8 cellular contexts compared by ENCODE assay signal in the genomic region with DNA sequence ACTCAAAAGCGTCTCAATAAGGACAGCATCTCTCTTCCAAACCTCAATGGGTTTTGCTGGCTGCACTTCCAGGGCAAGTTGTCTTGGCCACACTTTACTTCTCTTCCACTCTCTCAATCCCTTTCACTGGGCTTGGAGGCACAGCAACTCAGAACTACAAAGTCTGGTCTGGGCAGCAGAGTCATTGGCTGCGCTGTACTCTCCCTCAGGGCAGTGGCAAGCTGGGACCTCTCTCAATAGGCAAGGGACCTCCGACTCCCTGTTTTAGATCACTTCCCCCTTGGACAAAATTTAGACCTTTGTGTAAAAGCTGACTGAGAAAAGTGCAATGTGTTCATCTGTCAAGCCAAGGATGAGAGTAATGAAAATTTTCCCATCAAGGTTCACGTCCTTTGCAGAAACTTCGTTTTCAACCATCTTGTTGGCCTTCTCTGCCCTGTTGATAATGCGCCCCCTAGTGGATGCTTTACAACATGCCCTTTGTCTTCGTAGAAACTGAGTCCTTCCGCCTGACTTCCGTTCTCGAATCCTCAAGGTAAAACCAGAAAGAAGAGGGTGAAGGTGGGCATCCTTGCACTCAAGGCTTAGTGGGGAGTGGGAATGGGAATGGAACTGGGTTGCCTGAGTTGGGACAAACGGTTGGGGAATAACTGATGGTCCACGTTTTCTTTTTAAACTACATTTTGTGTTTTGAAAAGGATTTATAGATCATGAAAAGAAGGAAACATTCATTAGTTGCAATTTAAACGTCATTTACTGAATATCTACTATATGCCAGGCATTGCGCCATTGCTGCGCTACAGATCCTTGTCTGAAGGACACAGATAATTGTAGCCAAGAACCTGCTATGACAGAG.
DNase-seq lines count a peak whose midpoint lies in the region; ATAC-seq and TF ChIP-seq lines count a peak whose summit lies in the region.

No MANE protein-coding gene starts in this region.

- in situ Hi-C loops in GM13976 (cut with MboI; ENCODE audit: low sequenced_read_pairs, unreplicated experiment): no loop called here

- ATAC-seq in GM21423 (IDR thresholded peaks at IDR 0.05; ENCODE audit: unreplicated experiment) (no peak), GM18517 (IDR thresholded peaks at IDR 0.05; ENCODE audit: unreplicated experiment) (no peak)

- H3K36me3 Mint-ChIP-seq in activated CD4-positive, alpha-beta memory T cell treated with anti-CD3 and anti-CD28 coated beads for 36 hours: peaks cover 8% of the 10 kb centered on the region

- intact Hi-C loops in activated CD4-positive, alpha-beta memory T cell treated with anti-CD3 and anti-CD28 coated beads for 36 hours (cut with micrococcal nuclease): loop anchor here (1.0 to 5.0 kb wide), 6 partner anchors 104 to 312 kb away; no protein-coding TSS in a partner anchor

- TF ChIP-seq CTCF in AG04449 (IDR thresholded peaks at IDR 0.05; ENCODE audit: insufficient read depth, low read length, missing control alignments): peak; percentile 20
- peak; percentile 56 for TF ChIP-seq CTCF in GM13976 (IDR thresholded peaks at IDR 0.05; ENCODE audit: borderline replicate concordance, control extremely low read depth, extremely low read depth, insufficient read depth, missing control alignments)
- peak; percentile 54 for TF ChIP-seq CTCF in fibroblast of the aortic adventitia (IDR thresholded peaks at IDR 0.05; ENCODE audit: insufficient read depth, low read length)

- POLR2A ChIA-PET in AG04449 (lab: Yijun Ruan, JAX): no interaction called here
- POLR2A ChIA-PET in activated CD4-positive, alpha-beta memory T cell treated with anti-CD3 and anti-CD28 coated beads for 36 hours (lab: Charles Lee): interaction anchor here (0.9 kb wide), 1 partner anchor 92 kb away, joined by 3 read pairs; no protein-coding TSS in a partner anchor

- H3K4me3 ChIP-seq in AG04449 (ENCODE audit: low read depth, low read length): no peak overlapping the region
- H3K4me3 ChIP-seq in fibroblast of the aortic adventitia (ENCODE audit: low read depth, low read length): no peak overlapping the region

- no peaks in the 10 kb centered on the region for H3K27me3 Mint-ChIP-seq in activated CD4-positive, alpha-beta memory T cell treated with anti-CD3 and anti-CD28 coated beads for 36 hours

- H3K9me3 Mint-ChIP-seq in activated CD4-positive, alpha-beta memory T cell treated with anti-CD3 and anti-CD28 coated beads for 36 hours: peaks cover 20% of the 10 kb centered on the region

- DNase-seq in AG04449 (ENCODE audit: low read depth, low spot score) (no peak), GM13976 (ENCODE audit: low spot score) (peak; percentile 18), NCI-H345 (lab: John Stamatoyannopoulos, UW) (peak; percentile 45), fibroblast of the aortic adventitia (ENCODE audit: low read depth) (no peak), pons (ENCODE audit: low spot score) (peak; percentile 64)
- DNase-seq in activated CD4-positive, alpha-beta memory T cell treated with anti-CD3 and anti-CD28 coated beads for 36 hours: peak; percentile 68

- CTCF ChIA-PET in AG04449 (lab: Yijun Ruan, JAX): interaction anchor here (0.7 to 2.9 kb wide), 3 partner anchors 8 to 29 kb away, joined by 3 to 11 read pairs (median 3); no protein-coding TSS in a partner anchor
- CTCF ChIA-PET in activated CD4-positive, alpha-beta memory T cell treated with anti-CD3 and anti-CD28 coated beads for 36 hours (lab: Charles Lee): interaction anchor here (0.7 to 2.4 kb wide), 33 partner anchors 8 to 313 kb away, joined by 3 to 14 read pairs (median 4); no protein-coding TSS in a partner anchor

- no peak overlapping the region for H3K4me3 Mint-ChIP-seq in activated CD4-positive, alpha-beta memory T cell treated with anti-CD3 and anti-CD28 coated beads for 36 hours

- no peak overlapping the region for H3K27ac Mint-ChIP-seq in activated CD4-positive, alpha-beta memory T cell treated with anti-CD3 and anti-CD28 coated beads for 36 hours

- peaks cover 72% of the 10 kb centered on the region for H3K4me1 Mint-ChIP-seq in activated CD4-positive, alpha-beta memory T cell treated with anti-CD3 and anti-CD28 coated beads for 36 hours (ENCODE audit: low read depth)

Comparison
In these comparisons a context has a peak if more than half of its experiments do, and no peak if none do; other contexts are left out.
1. DNase-seq: peak in GM13976 (single experiment), NCI-H345 (single experiment), activated CD4-positive, alpha-beta memory T cell treated with anti-CD3 and anti-CD28 coated beads for 36 hours (single experiment) and pons (single experiment); none in AG04449 (single experiment) and fibroblast of the aortic adventitia (single experiment).
2. Peak in every context shown above with its lines, with median percentiles within 50 percentile points of each other: CTCF ChIP-seq.